Comparison of ENCODE assay signal across 8 cellular contexts in genomic region chr11:68271781-68272608, GRCh38. TPM values are rescaled to one million over a fixed set of nuclear protein-coding genes. Genes with fewer than 3 reads are reported as not detected.
DNase-seq lines count a peak whose midpoint lies in the region; ATAC-seq and TF ChIP-seq lines count a peak whose summit lies in the region.

Gene C11orf24, minus strand, starts transcription at chr11:68271973. Its CDS starts 8,206 bp downstream, at chr11:68263767.

- CTCF ChIA-PET in PC-3 (lab: Charles Lee): interaction anchor here (0.7 to 1.1 kb wide), 4 partner anchors 14 to 80 kb away, joined by 3 to 7 read pairs (median 4); no protein-coding TSS in a partner anchor

- H3K36me3 ChIP-seq in PC-3 (ENCODE audit: low read depth, low read length): peaks cover 12% of the 10 kb centered on the region; the same call in 1 of the 2 replicates
- peaks cover 7 to 17% of the 10 kb centered on the region in 2 donors for H3K36me3 ChIP-seq in mucosa of rectum (ENCODE audit: control insufficient read depth in 2 of 2, insufficient read depth in 2 of 2, low read length in 2 of 2)

- H3K27me3 ChIP-seq in PC-3 (ENCODE audit: low read length): no peaks in the 10 kb centered on the region
- no peaks in the 10 kb centered on the region for H3K27me3 ChIP-seq in mucosa of rectum (ENCODE audit: control insufficient read depth in 2 of 2, insufficient read depth in 2 of 2, low read length in 2 of 2)

- H3K4me1 ChIP-seq in PC-3 (ENCODE audit: insufficient read depth, low read length) (peaks cover 22% of the 10 kb centered on the region), mucosa of rectum (ENCODE audit: control insufficient read depth in 2 of 2, insufficient read depth in 2 of 2, low read length in 2 of 2) (peaks cover 25 to 29% of the 10 kb centered on the region in 2 donors)

- H3K4me2 ChIP-seq in PC-3 (ENCODE audit: low read length): peak within 1 kb of the TSS; percentile 99

- peak within 1 kb of the TSS; percentile 86 for H2AFZ ChIP-seq in PC-3 (ENCODE audit: low read length)

- peak; percentile 60 for ATAC-seq in GM21619 (IDR thresholded peaks at IDR 0.05; ENCODE audit: unreplicated experiment)
- peak; percentile 92 for ATAC-seq in PC-3

- H4K20me1 ChIP-seq in PC-3 (ENCODE audit: low read length): no peaks in the 10 kb centered on the region

- H3K27ac ChIP-seq in PC-3 (ENCODE audit: low read length): peak within 1 kb of the TSS; percentile 76
- peak within 1 kb of the TSS; percentile 98 to 99 for H3K27ac ChIP-seq in mucosa of rectum (ENCODE audit: low read depth in 2 of 2, low read length in 2 of 2)

- BruUV-seq in PC-3 (replicated peaks; lab: Mats Ljungman, UMichigan): TSS peak; percentile 95

- DNase-seq in DMS114 treated with DMSO at 0.1 percent for 48 hours (lab: John Stamatoyannopoulos, UW; ENCODE audit: unreplicated experiment) (peak; percentile 100), PC-3 (peak; percentile 98), activated T-cell treated with anti-CD3 and anti-CD28 coated beads for 48 hours (ENCODE audit: low read depth) (peak; percentile 95), epithelial cell of proximal tubule (ENCODE audit: low read depth) (no peak)
- DNase-seq in Jurkat, Clone E6-1 (ENCODE audit: low read depth, low spot score): peak; percentile 87
- DNase-seq in stimulated activated CD8-positive, alpha-beta memory T cell treated with anti-CD3 and anti-CD28 coated beads, Interleukin-4, amount 100 ng/mL, for 4 hours (ENCODE audit: low read depth in 2 of 2, low spot score in 1 of 2): peak; percentile 87

- H3K9me2 ChIP-seq in PC-3 (replicated peaks; ENCODE audit: low read length): no peaks in the 10 kb centered on the region

- TF ChIP-seq CTCF in PC-3 (conservative IDR thresholded peaks at IDR 0.05; ENCODE audit: low read depth, low read length) (no peak), epithelial cell of proximal tubule (conservative IDR thresholded peaks at IDR 0.05; ENCODE audit: low read depth, low read length) (no peak)

- peaks cover 36% of the 10 kb centered on the region for H3K79me2 ChIP-seq in PC-3 (ENCODE audit: low read length)

- no peaks in the 10 kb centered on the region for H3K9me3 ChIP-seq in PC-3 (ENCODE audit: low read length)
- H3K9me3 ChIP-seq in mucosa of rectum (ENCODE audit: control insufficient read depth in 2 of 2, low read length in 2 of 2): no peaks in the 10 kb centered on the region

- POLR2A ChIA-PET in PC-3 (lab: Charles Lee; ENCODE audit: unreplicated experiment): interaction anchor here (0.5 to 1.0 kb wide), 7 partner anchors 23 to 285 kb away, joined by 3 to 13 read pairs (median 3); partner anchors contain the start of gene LRP5

- intact Hi-C loops in PC-3 (cut with micrococcal nuclease): loop anchor here (1.0 to 5.0 kb wide), 2 partner anchors 25 to 110 kb away; no protein-coding TSS in a partner anchor

- H3F3A ChIP-seq in PC-3 (ENCODE audit: low read length, unreplicated experiment): no peaks in the 10 kb centered on the region

- H3K4me3 ChIP-seq in Jurkat, Clone E6-1 (ENCODE audit: low read length): peak within 1 kb of the TSS; percentile 80
- H3K4me3 ChIP-seq in PC-3 (ENCODE audit: low read length): peak within 1 kb of the TSS; percentile 89
- peak within 1 kb of the TSS; percentile 88 for H3K4me3 ChIP-seq in epithelial cell of proximal tubule (ENCODE audit: low read depth, low read length)
- peak within 1 kb of the TSS; percentile 88 to 92 for H3K4me3 ChIP-seq in mucosa of rectum (ENCODE audit: low read length in 2 of 2)

- peak within 1 kb of the TSS; percentile 98 for H3K9ac ChIP-seq in PC-3 (ENCODE audit: low read length)
- peak within 1 kb of the TSS; percentile 86 to 96 for H3K9ac ChIP-seq in mucosa of rectum (ENCODE audit: low read depth in 1 of 2, low read length in 2 of 2)

RNA-seq across cellular contexts. Expression of gene C11orf24, which starts in this region (rescaled TPM):
- 18.0 TPM for polyA plus RNA-seq in Jurkat, Clone E6-1 (2012; ENCODE audit: insufficient read depth, insufficient read length)
- 74.9 and 75.9 TPM in 2 replicates for total RNA-seq in PC-3 (2014; rRNA removed)
- 46.4 and 77.3 TPM in 2 replicates for total RNA-seq in epithelial cell of proximal tubule
